In genomic region chr1:224510880-224511645, GRCh38 we compare ENCODE assay signal across 12 cellular contexts.
DNase-seq lines count a peak whose midpoint lies in the region; ATAC-seq, FAIRE-seq and TF ChIP-seq lines count a peak whose summit lies in the region.
"Had no signal": no experiment of that assay in that cellular context is flagged by ENCODE, and none has a peak within 500 bp of the region (broad histone marks: within the 10 kb centered on the region; RNA-seq: fewer than 3 reads in every experiment).

No MANE protein-coding gene starts in this region.

- no peak overlapping the region for H4K91ac ChIP-seq in H1 (replicated peaks; ENCODE audit: insufficient read length, low read length)

- TF ChIP-seq EP300 in H1 (IDR thresholded peaks at IDR 0.05; ENCODE audit: borderline replicate concordance in 1 of 2, low read depth in 2 of 2, low read length in 2 of 2) = no peak

- H3K9me3 Mint-ChIP-seq in activated naive CD8-positive, alpha-beta T cell treated with anti-CD3 and anti-CD28 coated beads, Interleukin-2, amount 10 ng/mL, durations not matched to agents 7 days and 5 days = no peaks in the 10 kb centered on the region
- H3K9me3 Mint-ChIP-seq in activated naive CD8-positive, alpha-beta T cell treated with anti-CD3 and anti-CD28 coated beads for 36 hours = no peaks in the 10 kb centered on the region

- CTCF ChIA-PET in H1 (lab: Charles Lee; ENCODE audit: partially characterized antibody) = interaction anchor here (1.1 to 11.0 kb wide), 7 partner anchors 13 to 412 kb away, joined by 3 to 144 read pairs (median 41); partner anchors contain the start of gene CNIH3

- H3K4me3 ChIP-seq in H1 (ENCODE audit: extremely low read depth in 1 of 4, insufficient read depth in 2 of 4, low read depth in 3 of 4, low read length in 4 of 4) (no peak overlapping the region), kidney (ENCODE audit: low read length in 2 of 2) (no peak overlapping the region)
- H3K4me3 ChIP-seq: lower lobe of right lung had no signal

- H3K9me3 ChIP-seq in H1 (ENCODE audit: insufficient read depth in 2 of 2, low read depth in 1 of 2, low read length in 1 of 2) = no peaks in the 10 kb centered on the region
- H3K9me3 ChIP-seq in kidney (ENCODE audit: control insufficient read depth in 1 of 2, low read length in 2 of 2) = no peaks in the 10 kb centered on the region
- H3K9me3 ChIP-seq: lower lobe of right lung had no signal

- peak overlapping the region; percentile 9 for H3K4ac ChIP-seq in H1 (replicated peaks; ENCODE audit: insufficient read length, low read depth, low read length)

- no peak overlapping the region for H3K9ac ChIP-seq in H1 (replicated peaks in 1 of 4; ENCODE audit: extremely low read depth in 1 of 4, low read depth in 3 of 4, low read length in 3 of 4)
- no peak overlapping the region for H3K9ac ChIP-seq in kidney (ENCODE audit: low read length in 2 of 2)

- H3K4me1 Mint-ChIP-seq in activated naive CD8-positive, alpha-beta T cell treated with anti-CD3 and anti-CD28 coated beads, Interleukin-2, amount 10 ng/mL, durations not matched to agents 7 days and 5 days = peaks cover 27% of the 10 kb centered on the region
- H3K4me1 Mint-ChIP-seq in activated naive CD8-positive, alpha-beta T cell treated with anti-CD3 and anti-CD28 coated beads for 36 hours = peaks cover 5% of the 10 kb centered on the region

- no peak overlapping the region for H2BK5ac ChIP-seq in H1 (ENCODE audit: low read depth, low read length)

- H4K8ac ChIP-seq in H1 (ENCODE audit: extremely low read depth, insufficient read depth, low read length) = no peak overlapping the region

- H2AFZ ChIP-seq in H1 (ENCODE audit: low read length) = no peak overlapping the region

- H3K79me1 ChIP-seq in H1 (ENCODE audit: low read depth, low read length) = no peaks in the 10 kb centered on the region

- no peaks in the 10 kb centered on the region for H3K23me2 ChIP-seq in H1 (ENCODE audit: low read depth, low read length)

- no peak overlapping the region for H3K56ac ChIP-seq in H1 (replicated peaks; ENCODE audit: insufficient read length, low read depth, low read length)

- WGBS in H1 (ENCODE audit: extremely low coverage in 1 of 2, insufficient coverage in 1 of 2, insufficient read length in 1 of 2, insufficient replicate concordance in 2 of 2, low coverage in 1 of 2, low lambda C conversion rate in 2 of 2, missing lambda C conversion rate in 1 of 2), 2 experiments = 85% methylated on average over 4 of the region's 4 CpGs; no CpG with 5 or more reads in 1 of the 2 experiments

- no peak overlapping the region; the same call in 1 of the 2 replicates for H2BK15ac ChIP-seq in H1 (ENCODE audit: low read length)

- POLR2A ChIA-PET in activated naive CD8-positive, alpha-beta T cell treated with anti-CD3 and anti-CD28 coated beads, Interleukin-2, amount 10 ng/mL, durations not matched to agents 7 days and 5 days (lab: Charles Lee) = no interaction called here
- POLR2A ChIA-PET in H1 (lab: Charles Lee; ENCODE audit: partially characterized antibody) = no interaction called here

- H2AK5ac ChIP-seq in H1 (ENCODE audit: low read depth, low read length) = no peak overlapping the region

- no peak overlapping the region for H4K5ac ChIP-seq in H1 (ENCODE audit: insufficient read length, low read depth, low read length)

- H4K20me1 ChIP-seq in H1 (replicated peaks in 1 of 2; ENCODE audit: control insufficient read depth in 1 of 2, insufficient read depth in 2 of 2, low read length in 2 of 2) = no peaks in the 10 kb centered on the region

- intact Hi-C loops in kidney (cut with DNase I) = loop anchor here (10.0 kb wide), 1 partner anchor 404 kb away; no protein-coding TSS in a partner anchor

- no peak for DNase-seq in activated naive CD8-positive, alpha-beta T cell treated with anti-CD3 and anti-CD28 coated beads, Interleukin-2, amount 10 ng/mL, durations not matched to agents 7 days and 5 days
- DNase-seq in activated naive CD8-positive, alpha-beta T cell treated with anti-CD3 and anti-CD28 coated beads for 36 hours = no peak
- DNase-seq in OCI-M1 (lab: John Stamatoyannopoulos, UW) = peak; percentile 37
- DNase-seq in H1 (ENCODE audit: low read depth in 1 of 2, low spot score in 2 of 2) = no peak
- no peak for DNase-seq in kidney
- DNase-seq: anterior cingulate cortex, KG1, lower lobe of right lung had no signal

- no peak overlapping the region for H3K14ac ChIP-seq in H1 (ENCODE audit: insufficient read length)

- H3K27ac ChIP-seq in H1 (ENCODE audit: low read depth, low read length) = no peak overlapping the region
- no peak overlapping the region for H3K27ac ChIP-seq in kidney (ENCODE audit: low read depth in 2 of 2, low read length in 2 of 2)
- H3K27ac ChIP-seq: lower lobe of right lung, VCaP had no signal

- H3K27me3 Mint-ChIP-seq in activated naive CD8-positive, alpha-beta T cell treated with anti-CD3 and anti-CD28 coated beads, Interleukin-2, amount 10 ng/mL, durations not matched to agents 7 days and 5 days = no peaks in the 10 kb centered on the region
- H3K27me3 Mint-ChIP-seq in activated naive CD8-positive, alpha-beta T cell treated with anti-CD3 and anti-CD28 coated beads for 36 hours = no peaks in the 10 kb centered on the region

- H3K27ac Mint-ChIP-seq in activated naive CD8-positive, alpha-beta T cell treated with anti-CD3 and anti-CD28 coated beads, Interleukin-2, amount 10 ng/mL, durations not matched to agents 7 days and 5 days = peak overlapping the region; percentile 22
- H3K27ac Mint-ChIP-seq in activated naive CD8-positive, alpha-beta T cell treated with anti-CD3 and anti-CD28 coated beads for 36 hours = no peak overlapping the region

- FAIRE-seq in H1 (lab: Jason Lieb, UNC) (no peak), kidney (lab: Jason Lieb, UNC) (no peak)

- TF ChIP-seq CTCF in H1 (IDR thresholded peaks at IDR 0.05; ENCODE audit: control extremely low read depth in 1 of 3, insufficient read depth in 1 of 3, low read depth in 1 of 3, low read length in 3 of 3) = no peak
- no peak for TF ChIP-seq CTCF in kidney (IDR thresholded peaks at IDR 0.05; ENCODE audit: borderline replicate concordance, extremely low read depth, insufficient read depth)

- no peak overlapping the region for H3K4me2 ChIP-seq in H1 (ENCODE audit: insufficient read depth in 1 of 2, low read depth in 2 of 2, low read length in 2 of 2)

- no peak for TF ChIP-seq POLR2A in H1 (IDR thresholded peaks at IDR 0.05; ENCODE audit: control extremely low read depth in 1 of 2, low read depth in 2 of 2, low read length in 2 of 2)

- no peaks in the 10 kb centered on the region for H3K27me3 ChIP-seq in H1 (replicated peaks in 1 of 4; ENCODE audit: control insufficient read depth in 3 of 4, extremely low read depth in 1 of 4, insufficient read depth in 3 of 4, low read length in 3 of 4)

- peaks cover 5 to 9% (median 5%) of the 10 kb centered on the region in 4 experiments; a peak in 6 of 7 replicates for H3K4me1 ChIP-seq in H1 (replicated peaks in 1 of 4; ENCODE audit: control insufficient read depth in 3 of 4, insufficient read depth in 4 of 4, low read length in 3 of 4)
- H3K4me1 ChIP-seq in kidney (ENCODE audit: control insufficient read depth in 1 of 2, insufficient read depth in 1 of 2, low read depth in 1 of 2, low read length in 2 of 2) = peaks cover 3 to 4% of the 10 kb centered on the region in 2 donors
- H3K4me1 ChIP-seq: lower lobe of right lung had no signal

- no peak for TF ChIP-seq RAD21 in H1 (IDR thresholded peaks at IDR 0.05 in 1 of 2, conservative IDR thresholded peaks at IDR 0.05 in 1 of 2; ENCODE audit: low read depth in 2 of 2, low read length in 2 of 2)

- H2BK120ac ChIP-seq in H1 (replicated peaks; ENCODE audit: low read depth, low read length) = no peak overlapping the region

- peak; percentile 31 for ATAC-seq in activated naive CD8-positive, alpha-beta T cell treated with anti-CD3 and anti-CD28 coated beads, Interleukin-2, amount 10 ng/mL, durations not matched to agents 7 days and 5 days (ENCODE audit: low read depth)
- ATAC-seq in HG03442 (IDR thresholded peaks at IDR 0.05; ENCODE audit: unreplicated experiment) (no peak), GM19452 (IDR thresholded peaks at IDR 0.05; ENCODE audit: unreplicated experiment) (no peak), GM18502 (IDR thresholded peaks at IDR 0.05; ENCODE audit: poor library complexity, unreplicated experiment) (no peak)
- ATAC-seq: lower lobe of right lung had no signal

- H3K36me3 ChIP-seq in H1 (ENCODE audit: control insufficient read depth in 2 of 4, insufficient read depth in 4 of 4, low read length in 3 of 4) = no peaks in the 10 kb centered on the region
- no peaks in the 10 kb centered on the region for H3K36me3 ChIP-seq in kidney (ENCODE audit: control insufficient read depth in 1 of 2, insufficient read depth in 2 of 2, low read length in 2 of 2)
- H3K36me3 ChIP-seq: lower lobe of right lung had no signal

- no peak overlapping the region; the same call in 1 of the 2 replicates for H3K18ac ChIP-seq in H1 (ENCODE audit: extremely low read depth, low read length)

- no peaks in the 10 kb centered on the region for H3K79me2 ChIP-seq in H1 (ENCODE audit: control insufficient read depth in 1 of 2, insufficient read depth in 2 of 2, low read length in 2 of 2)

- H3K23ac ChIP-seq in H1 (ENCODE audit: insufficient read length) = no peak overlapping the region

- H2BK12ac ChIP-seq in H1 (ENCODE audit: low read depth, low read length) = peak overlapping the region; percentile 35; the same call in 1 of the 2 replicates

- H2BK20ac ChIP-seq in H1 (ENCODE audit: low read length) = no peak overlapping the region

- no peak overlapping the region for H3K4me3 Mint-ChIP-seq in activated naive CD8-positive, alpha-beta T cell treated with anti-CD3 and anti-CD28 coated beads, Interleukin-2, amount 10 ng/mL, durations not matched to agents 7 days and 5 days
- no peak overlapping the region for H3K4me3 Mint-ChIP-seq in activated naive CD8-positive, alpha-beta T cell treated with anti-CD3 and anti-CD28 coated beads for 36 hours

- no peaks in the 10 kb centered on the region for H3K36me3 Mint-ChIP-seq in activated naive CD8-positive, alpha-beta T cell treated with anti-CD3 and anti-CD28 coated beads, Interleukin-2, amount 10 ng/mL, durations not matched to agents 7 days and 5 days
- no peaks in the 10 kb centered on the region for H3K36me3 Mint-ChIP-seq in activated naive CD8-positive, alpha-beta T cell treated with anti-CD3 and anti-CD28 coated beads for 36 hours

TF ChIP-seq in H1, 55 proteins besides CTCF, POLR2A, EP300 and RAD21 (continues in another document):
- no peak for TF ChIP-seq E2F6 (IDR thresholded peaks at IDR 0.05)
- TF ChIP-seq FOSL1 (IDR thresholded peaks at IDR 0.05; ENCODE audit: insufficient read depth, low read depth, low read length) = no peak
- no peak for TF ChIP-seq NRF1 (IDR thresholded peaks at IDR 0.05; ENCODE audit: low read depth, low read length)
